27 cellular contexts compared by ENCODE assay signal in the genomic region with DNA sequence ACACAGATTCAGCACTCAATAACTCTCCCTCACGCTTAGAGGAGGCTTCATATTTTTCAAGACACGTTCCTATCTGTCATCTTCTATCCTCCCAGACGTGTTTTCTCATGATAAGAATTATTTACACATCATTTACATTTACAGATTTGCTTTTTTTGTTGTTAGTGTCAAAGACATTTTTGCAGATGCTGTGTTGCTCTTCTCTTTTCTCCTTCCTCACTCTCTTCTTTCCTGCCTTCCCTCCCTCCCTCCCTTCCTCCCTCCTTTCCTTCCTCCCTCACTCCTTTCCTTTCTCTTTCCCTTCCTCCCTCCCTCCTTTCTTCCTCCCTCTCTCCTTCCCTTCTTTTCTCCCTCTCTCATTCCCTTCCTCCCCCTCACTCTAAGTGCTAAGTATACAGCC.
"Had no signal": no experiment of that assay in that cellular context is flagged by ENCODE, and none has a peak within 500 bp of the region (broad histone marks: within the 10 kb centered on the region; RNA-seq: fewer than 3 reads in every experiment).

No MANE protein-coding gene starts in this region.

- H3K9me3 ChIP-seq: colonic mucosa, esophagus muscularis mucosa, esophagus squamous epithelium, gastrocnemius medialis, gastroesophageal sphincter, heart left ventricle, heart right ventricle had no signal

- FAIRE-seq: colon, endometrium, endothelial cell of umbilical vein, frontal cortex had no signal

- DNase-seq: colonic mucosa; cortex of kidney; dermis blood vessel endothelial cell; dorsolateral prefrontal cortex; effector CD4-positive, alpha-beta T cell; effector CD8-positive, alpha-beta T cell; effector memory CD4-positive, alpha-beta T cell; effector memory CD8-positive, alpha-beta T cell; endodermal cell; erythroblast; esophagus squamous epithelium; foreskin keratinocyte; foreskin melanocyte; gastrocnemius medialis; glutamatergic neuron; head of caudate nucleus; heart left ventricle; heart right ventricle had no signal

- H3K4me1 ChIP-seq: colonic mucosa, esophagus muscularis mucosa, esophagus squamous epithelium, foreskin keratinocyte, gastroesophageal sphincter, heart left ventricle, heart right ventricle had no signal

- H3K4me3 ChIP-seq: colonic mucosa, coronary artery, dorsolateral prefrontal cortex, esophagus muscularis mucosa, esophagus squamous epithelium, gastrocnemius medialis, gastroesophageal sphincter, heart left ventricle, heart right ventricle had no signal

- H3K27ac ChIP-seq: colonic mucosa, coronary artery, dorsolateral prefrontal cortex, epithelial cell of prostate, esophagus muscularis mucosa, esophagus squamous epithelium, foreskin keratinocyte, gastrocnemius medialis, gastroesophageal sphincter, heart left ventricle, heart right ventricle had no signal

- ATAC-seq: effector memory CD8-positive, alpha-beta T cell; esophagus mucosa; foreskin keratinocyte; gastrocnemius medialis; gastroesophageal sphincter; heart left ventricle; heart right ventricle had no signal

- H3K27me3 ChIP-seq: colonic mucosa, esophagus muscularis mucosa, esophagus squamous epithelium, foreskin keratinocyte, gastrocnemius medialis, heart left ventricle, heart right ventricle had no signal

- H3K36me3 ChIP-seq: colonic mucosa, esophagus muscularis mucosa, esophagus squamous epithelium, gastrocnemius medialis, gastroesophageal sphincter, heart left ventricle had no signal
